In the genomic region with DNA sequence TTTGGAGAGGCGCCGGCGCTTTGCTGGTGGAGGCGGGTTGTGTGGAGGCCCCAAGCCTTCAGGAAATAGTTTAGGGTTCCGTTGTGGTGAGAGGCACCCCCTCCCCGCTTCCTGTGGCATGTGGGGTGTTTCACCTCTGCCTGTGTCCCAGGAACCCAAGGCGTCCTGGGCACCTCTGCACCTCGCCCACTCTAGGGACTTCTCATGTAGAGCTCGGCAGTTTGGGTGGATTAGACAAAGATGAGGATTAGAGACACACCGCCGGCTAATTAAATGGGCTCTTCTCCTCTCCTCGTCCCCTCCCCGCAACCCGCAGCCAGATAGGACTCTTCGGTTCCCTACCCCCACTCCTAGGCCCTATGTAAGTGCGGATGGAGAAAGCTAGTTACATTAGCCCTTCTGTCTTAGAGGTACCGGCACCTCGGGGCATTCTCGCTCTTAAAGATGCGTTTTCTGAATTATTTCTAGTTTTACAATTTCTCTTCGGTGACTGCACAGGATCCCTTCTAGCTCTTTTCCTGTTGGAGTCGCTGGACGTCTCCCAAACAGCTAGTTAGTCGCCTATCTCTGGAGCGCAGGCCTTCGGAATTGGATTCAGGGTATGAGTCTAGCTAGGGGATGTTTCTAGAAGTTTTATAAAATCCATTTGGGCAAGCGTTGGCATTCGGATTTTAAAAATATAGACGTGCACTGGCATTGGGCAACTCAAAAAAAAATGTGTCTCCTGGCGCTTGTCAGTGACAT, we compare ENCODE assay signal across 1 cellular context.
TF ChIP-seq lines count a peak whose summit lies in the region.

No MANE protein-coding gene starts in this region.

TF ChIP-seq in GM23338, 12 proteins besides CTCF, POLR2A, EP300 and RAD21 (continued from another document):
- TF ChIP-seq, protein P1, sequence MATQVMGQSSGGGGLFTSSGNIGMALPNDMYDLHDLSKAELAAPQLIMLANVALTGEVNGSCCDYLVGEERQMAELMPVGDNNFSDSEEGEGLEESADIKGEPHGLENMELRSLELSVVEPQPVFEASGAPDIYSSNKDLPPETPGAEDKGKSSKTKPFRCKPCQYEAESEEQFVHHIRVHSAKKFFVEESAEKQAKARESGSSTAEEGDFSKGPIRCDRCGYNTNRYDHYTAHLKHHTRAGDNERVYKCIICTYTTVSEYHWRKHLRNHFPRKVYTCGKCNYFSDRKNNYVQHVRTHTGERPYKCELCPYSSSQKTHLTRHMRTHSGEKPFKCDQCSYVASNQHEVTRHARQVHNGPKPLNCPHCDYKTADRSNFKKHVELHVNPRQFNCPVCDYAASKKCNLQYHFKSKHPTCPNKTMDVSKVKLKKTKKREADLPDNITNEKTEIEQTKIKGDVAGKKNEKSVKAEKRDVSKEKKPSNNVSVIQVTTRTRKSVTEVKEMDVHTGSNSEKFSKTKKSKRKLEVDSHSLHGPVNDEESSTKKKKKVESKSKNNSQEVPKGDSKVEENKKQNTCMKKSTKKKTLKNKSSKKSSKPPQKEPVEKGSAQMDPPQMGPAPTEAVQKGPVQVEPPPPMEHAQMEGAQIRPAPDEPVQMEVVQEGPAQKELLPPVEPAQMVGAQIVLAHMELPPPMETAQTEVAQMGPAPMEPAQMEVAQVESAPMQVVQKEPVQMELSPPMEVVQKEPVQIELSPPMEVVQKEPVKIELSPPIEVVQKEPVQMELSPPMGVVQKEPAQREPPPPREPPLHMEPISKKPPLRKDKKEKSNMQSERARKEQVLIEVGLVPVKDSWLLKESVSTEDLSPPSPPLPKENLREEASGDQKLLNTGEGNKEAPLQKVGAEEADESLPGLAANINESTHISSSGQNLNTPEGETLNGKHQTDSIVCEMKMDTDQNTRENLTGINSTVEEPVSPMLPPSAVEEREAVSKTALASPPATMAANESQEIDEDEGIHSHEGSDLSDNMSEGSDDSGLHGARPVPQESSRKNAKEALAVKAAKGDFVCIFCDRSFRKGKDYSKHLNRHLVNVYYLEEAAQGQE (IDR thresholded peaks at IDR 0.05; ENCODE audit: unreplicated experiment): no peak
- peak; percentile 82 for TF ChIP-seq EZH2 (IDR thresholded peaks at IDR 0.05; ENCODE audit: low read depth, unreplicated experiment)
- no peak for TF ChIP-seq EZH2phosphoT487 (IDR thresholded peaks at IDR 0.05; ENCODE audit: unreplicated experiment)
